8 cellular contexts compared by ENCODE assay signal in the genomic region with DNA sequence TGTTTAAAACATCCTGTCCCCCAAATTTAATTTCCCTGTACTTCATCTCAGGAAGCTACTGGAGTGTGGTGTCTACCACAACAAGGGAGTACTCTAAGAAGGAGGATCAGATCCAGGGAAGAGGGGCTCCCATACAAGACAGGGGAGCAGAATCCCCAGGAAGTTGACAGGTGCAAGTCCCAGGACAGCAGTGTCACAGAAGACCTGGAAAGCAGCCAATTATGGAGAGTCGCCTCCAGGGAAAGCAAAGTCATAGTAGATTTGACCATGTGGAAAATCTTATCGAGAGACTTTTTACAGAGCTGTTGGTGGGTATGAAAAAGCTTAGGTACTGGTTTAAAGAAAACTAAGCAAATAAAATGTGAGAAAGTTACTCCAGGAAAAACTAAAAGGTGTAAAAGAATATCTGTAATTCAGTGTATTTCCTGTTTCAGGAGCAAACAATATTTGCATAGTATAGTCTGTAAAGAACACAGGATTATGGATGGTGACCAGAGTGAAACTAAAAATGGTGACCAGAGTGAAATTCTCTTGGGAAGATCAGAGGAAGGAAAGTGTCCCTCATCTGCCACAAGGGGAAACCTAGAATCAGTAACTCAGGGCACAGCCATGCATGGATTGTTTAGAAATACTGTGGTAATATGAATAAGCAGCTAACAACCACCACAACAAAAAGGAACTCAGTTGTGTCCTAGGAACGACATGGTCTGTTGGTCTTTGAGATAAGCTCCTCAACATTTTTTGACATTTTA. TPM values are rescaled to one million over a fixed set of nuclear protein-coding genes. Genes with fewer than 3 reads are reported as not detected.
DNase-seq lines count a peak whose midpoint lies in the region; ATAC-seq and TF ChIP-seq lines count a peak whose summit lies in the region.

No MANE protein-coding gene starts in this region.

- DNase-seq in COLO668 (lab: John Stamatoyannopoulos, UW; ENCODE audit: unreplicated experiment) (peak; percentile 27), NCI-H2029 treated with DMSO at 0.1 percent for 48 hours (lab: John Stamatoyannopoulos, UW) (peak; percentile 37), fibroblast of villous mesenchyme (ENCODE audit: low read depth) (peak; percentile 26), pons (ENCODE audit: low spot score) (no peak), testis (no peak), activated gamma-delta T cell treated with Interleukin-2 at 50 U/mL for 16 hours (no peak), LoVo (ENCODE audit: low spot score) (no peak)

- peaks cover 7% of the 10 kb centered on the region for H3K4me1 ChIP-seq in testis

- WGBS in testis, 2 donors = 56 to 71% methylated on average over 3 of the region's 3 CpGs

- peak; percentile 64 for ATAC-seq in GM21737 (IDR thresholded peaks at IDR 0.05; ENCODE audit: unreplicated experiment)

- no peak overlapping the region for H3K27ac ChIP-seq in testis

- no peaks in the 10 kb centered on the region for H3K9me3 ChIP-seq in testis

- no peaks in the 10 kb centered on the region for H3K36me3 ChIP-seq in testis (ENCODE audit: low read depth, missing control alignments)

- H3K4me3 ChIP-seq in fibroblast of villous mesenchyme (ENCODE audit: low read depth, low read length) (no peak overlapping the region), testis (no peak overlapping the region)

- TF ChIP-seq POLR2A in testis (IDR thresholded peaks at IDR 0.05) = no peak

- H3K27me3 ChIP-seq in testis = no peaks in the 10 kb centered on the region

- intact Hi-C loops in testis (cut with DNase I; ENCODE audit: low total_unique reads) = loop anchor here (5.0 kb wide), 1 partner anchor 127 kb away; no protein-coding TSS in a partner anchor

- TF ChIP-seq CTCF in fibroblast of villous mesenchyme (IDR thresholded peaks at IDR 0.05; ENCODE audit: insufficient read depth, low read depth, low read length) = peak; percentile 30
- no peak for TF ChIP-seq CTCF in testis (IDR thresholded peaks at IDR 0.05)

RNA-seq across cellular contexts. Expression of a gene that starts 44.5 kb away (rescaled TPM):
- total RNA-seq in fibroblast of villous mesenchyme (13.8 and 20.9 TPM in 2 replicates), testis (10 to 100 TPM; 49.0 to 50.5 TPM)
- polyA plus RNA-seq in testis (ENCODE audit: insufficient read depth, low read depth, low replicate concordance) = 59.7 TPM

Comparison
In these comparisons a context has a peak if more than half of its experiments do, and no peak if none do; other contexts are left out.
1. DNase-seq: peak in COLO668 (single experiment), NCI-H2029 treated with DMSO at 0.1 percent for 48 hours (single experiment) and fibroblast of villous mesenchyme (single experiment); none in pons (single experiment), testis (single experiment), activated gamma-delta T cell treated with Interleukin-2 at 50 U/mL for 16 hours (single experiment) and LoVo (single experiment).